ENCODE assay signal across 1 cellular context in the genomic region with DNA sequence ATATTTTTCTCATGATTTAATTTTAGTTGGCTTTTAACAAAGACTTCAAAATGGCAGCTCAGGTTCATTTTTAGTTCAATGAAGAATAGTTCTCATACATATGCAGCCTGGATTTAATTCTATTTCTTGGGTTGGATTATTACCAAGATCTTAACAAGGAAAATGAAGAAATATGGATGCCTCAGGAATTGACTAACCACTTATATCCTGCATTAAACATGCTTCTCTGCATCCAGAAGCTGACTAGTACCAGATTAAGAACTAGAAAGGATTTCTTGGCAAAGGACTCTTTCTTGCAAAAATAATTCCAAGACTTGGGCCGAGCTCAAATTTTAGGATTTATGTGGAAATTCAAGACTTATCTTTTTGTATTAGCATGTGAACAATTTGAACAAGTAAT.
TF ChIP-seq lines count a peak whose summit lies in the region.

No MANE protein-coding gene starts in this region.

TF ChIP-seq in SK-N-SH, 30 proteins besides CTCF, POLR2A, EP300 and RAD21 (continued from another document):
- TF ChIP-seq, protein P1, sequence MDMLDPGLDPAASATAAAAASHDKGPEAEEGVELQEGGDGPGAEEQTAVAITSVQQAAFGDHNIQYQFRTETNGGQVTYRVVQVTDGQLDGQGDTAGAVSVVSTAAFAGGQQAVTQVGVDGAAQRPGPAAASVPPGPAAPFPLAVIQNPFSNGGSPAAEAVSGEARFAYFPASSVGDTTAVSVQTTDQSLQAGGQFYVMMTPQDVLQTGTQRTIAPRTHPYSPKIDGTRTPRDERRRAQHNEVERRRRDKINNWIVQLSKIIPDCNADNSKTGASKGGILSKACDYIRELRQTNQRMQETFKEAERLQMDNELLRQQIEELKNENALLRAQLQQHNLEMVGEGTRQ (IDR thresholded peaks at IDR 0.05; ENCODE audit: borderline replicate concordance, low read depth, low read length) = no peak
- no peak for TF ChIP-seq USF1 (IDR thresholded peaks at IDR 0.05; ENCODE audit: borderline replicate concordance, low read depth)
- TF ChIP-seq, protein P2, sequence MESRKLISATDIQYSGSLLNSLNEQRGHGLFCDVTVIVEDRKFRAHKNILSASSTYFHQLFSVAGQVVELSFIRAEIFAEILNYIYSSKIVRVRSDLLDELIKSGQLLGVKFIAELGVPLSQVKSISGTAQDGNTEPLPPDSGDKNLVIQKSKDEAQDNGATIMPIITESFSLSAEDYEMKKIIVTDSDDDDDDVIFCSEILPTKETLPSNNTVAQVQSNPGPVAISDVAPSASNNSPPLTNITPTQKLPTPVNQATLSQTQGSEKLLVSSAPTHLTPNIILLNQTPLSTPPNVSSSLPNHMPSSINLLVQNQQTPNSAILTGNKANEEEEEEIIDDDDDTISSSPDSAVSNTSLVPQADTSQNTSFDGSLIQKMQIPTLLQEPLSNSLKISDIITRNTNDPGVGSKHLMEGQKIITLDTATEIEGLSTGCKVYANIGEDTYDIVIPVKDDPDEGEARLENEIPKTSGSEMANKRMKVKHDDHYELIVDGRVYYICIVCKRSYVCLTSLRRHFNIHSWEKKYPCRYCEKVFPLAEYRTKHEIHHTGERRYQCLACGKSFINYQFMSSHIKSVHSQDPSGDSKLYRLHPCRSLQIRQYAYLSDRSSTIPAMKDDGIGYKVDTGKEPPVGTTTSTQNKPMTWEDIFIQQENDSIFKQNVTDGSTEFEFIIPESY (IDR thresholded peaks at IDR 0.05; ENCODE audit: borderline replicate concordance, low read depth) = 0 out of 2 replicates have a peak, but pooled peaks have one; percentile 17
- TF ChIP-seq RXRA (IDR thresholded peaks at IDR 0.05; ENCODE audit: borderline replicate concordance, low read depth) = peak; percentile 47; the same call in 1 of the 2 replicates
- no peak for TF ChIP-seq NRF1 (IDR thresholded peaks at IDR 0.05; ENCODE audit: low read depth, low read length)
